1 cellular context compared by ENCODE assay signal in the genomic region with DNA sequence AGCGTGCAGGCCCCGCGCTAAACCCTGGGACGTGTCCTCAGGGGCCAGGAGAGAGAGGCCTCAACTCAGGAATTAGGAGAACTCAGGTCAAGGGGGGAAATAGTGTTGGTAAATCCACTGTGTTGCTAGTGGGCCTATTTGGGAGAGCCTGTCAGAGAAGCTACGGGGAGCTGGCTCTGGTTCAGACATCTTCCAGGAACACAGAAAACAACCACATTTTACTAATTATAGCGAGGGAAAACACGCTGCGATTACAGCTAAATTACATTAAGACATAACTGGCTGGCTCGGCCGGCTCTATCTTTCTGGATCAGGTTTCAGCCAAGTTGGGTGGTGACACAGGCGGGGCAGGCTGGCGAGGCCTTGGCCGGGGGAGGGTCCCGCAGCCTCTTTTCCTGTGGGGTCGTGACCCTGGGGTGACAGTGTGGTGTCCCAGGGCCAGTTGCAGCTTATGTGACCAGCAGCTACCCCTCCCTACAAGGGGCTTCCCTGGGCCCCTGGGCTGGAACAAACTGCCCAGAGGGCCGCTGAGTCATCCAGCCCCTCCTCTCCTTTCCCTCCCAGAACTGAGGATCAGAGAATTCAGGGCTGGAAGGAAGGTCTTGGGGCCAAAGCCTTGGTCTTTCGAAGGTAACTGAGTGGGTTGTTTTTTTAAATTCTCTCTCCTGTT.
TF ChIP-seq lines count a peak whose summit lies in the region.

No MANE protein-coding gene starts in this region.

TF ChIP-seq in K562, 482 proteins besides CTCF, POLR2A, EP300 and RAD21 (continued from another document and continues in another):
- TF ChIP-seq, protein P1, sequence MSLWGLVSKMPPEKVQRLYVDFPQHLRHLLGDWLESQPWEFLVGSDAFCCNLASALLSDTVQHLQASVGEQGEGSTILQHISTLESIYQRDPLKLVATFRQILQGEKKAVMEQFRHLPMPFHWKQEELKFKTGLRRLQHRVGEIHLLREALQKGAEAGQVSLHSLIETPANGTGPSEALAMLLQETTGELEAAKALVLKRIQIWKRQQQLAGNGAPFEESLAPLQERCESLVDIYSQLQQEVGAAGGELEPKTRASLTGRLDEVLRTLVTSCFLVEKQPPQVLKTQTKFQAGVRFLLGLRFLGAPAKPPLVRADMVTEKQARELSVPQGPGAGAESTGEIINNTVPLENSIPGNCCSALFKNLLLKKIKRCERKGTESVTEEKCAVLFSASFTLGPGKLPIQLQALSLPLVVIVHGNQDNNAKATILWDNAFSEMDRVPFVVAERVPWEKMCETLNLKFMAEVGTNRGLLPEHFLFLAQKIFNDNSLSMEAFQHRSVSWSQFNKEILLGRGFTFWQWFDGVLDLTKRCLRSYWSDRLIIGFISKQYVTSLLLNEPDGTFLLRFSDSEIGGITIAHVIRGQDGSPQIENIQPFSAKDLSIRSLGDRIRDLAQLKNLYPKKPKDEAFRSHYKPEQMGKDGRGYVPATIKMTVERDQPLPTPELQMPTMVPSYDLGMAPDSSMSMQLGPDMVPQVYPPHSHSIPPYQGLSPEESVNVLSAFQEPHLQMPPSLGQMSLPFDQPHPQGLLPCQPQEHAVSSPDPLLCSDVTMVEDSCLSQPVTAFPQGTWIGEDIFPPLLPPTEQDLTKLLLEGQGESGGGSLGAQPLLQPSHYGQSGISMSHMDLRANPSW (CRISPR knock-in tag; IDR thresholded peaks at IDR 0.05), result no peak
- TF ChIP-seq SLC30A9 (CRISPR knock-in tag; IDR thresholded peaks at IDR 0.05), result no peak
- TF ChIP-seq CXXC5 (CRISPR knock-in tag; IDR thresholded peaks at IDR 0.05), result peak; percentile 71; the same call in 1 of the 2 replicates
- TF ChIP-seq LCOR (CRISPR knock-in tag; IDR thresholded peaks at IDR 0.05), result peak; percentile 34; the same call in 1 of the 2 replicates
- TF ChIP-seq PHTF2 (CRISPR knock-in tag; IDR thresholded peaks at IDR 0.05), result no peak
- TF ChIP-seq KLF10 (CRISPR knock-in tag; IDR thresholded peaks at IDR 0.05), result no peak
- no peak for TF ChIP-seq STAT5A (IDR thresholded peaks at IDR 0.05; ENCODE audit: borderline replicate concordance, low read length)
- no peak for TF ChIP-seq POLR3A (IDR thresholded peaks at IDR 0.05; ENCODE audit: borderline replicate concordance, extremely low read depth, insufficient read depth, insufficient read length)
- no peak for TF ChIP-seq MTA2 (IDR thresholded peaks at IDR 0.05; ENCODE audit: low read depth)
- no peak for TF ChIP-seq OTX1 (CRISPR knock-in tag; IDR thresholded peaks at IDR 0.05)
- TF ChIP-seq, protein P2, sequence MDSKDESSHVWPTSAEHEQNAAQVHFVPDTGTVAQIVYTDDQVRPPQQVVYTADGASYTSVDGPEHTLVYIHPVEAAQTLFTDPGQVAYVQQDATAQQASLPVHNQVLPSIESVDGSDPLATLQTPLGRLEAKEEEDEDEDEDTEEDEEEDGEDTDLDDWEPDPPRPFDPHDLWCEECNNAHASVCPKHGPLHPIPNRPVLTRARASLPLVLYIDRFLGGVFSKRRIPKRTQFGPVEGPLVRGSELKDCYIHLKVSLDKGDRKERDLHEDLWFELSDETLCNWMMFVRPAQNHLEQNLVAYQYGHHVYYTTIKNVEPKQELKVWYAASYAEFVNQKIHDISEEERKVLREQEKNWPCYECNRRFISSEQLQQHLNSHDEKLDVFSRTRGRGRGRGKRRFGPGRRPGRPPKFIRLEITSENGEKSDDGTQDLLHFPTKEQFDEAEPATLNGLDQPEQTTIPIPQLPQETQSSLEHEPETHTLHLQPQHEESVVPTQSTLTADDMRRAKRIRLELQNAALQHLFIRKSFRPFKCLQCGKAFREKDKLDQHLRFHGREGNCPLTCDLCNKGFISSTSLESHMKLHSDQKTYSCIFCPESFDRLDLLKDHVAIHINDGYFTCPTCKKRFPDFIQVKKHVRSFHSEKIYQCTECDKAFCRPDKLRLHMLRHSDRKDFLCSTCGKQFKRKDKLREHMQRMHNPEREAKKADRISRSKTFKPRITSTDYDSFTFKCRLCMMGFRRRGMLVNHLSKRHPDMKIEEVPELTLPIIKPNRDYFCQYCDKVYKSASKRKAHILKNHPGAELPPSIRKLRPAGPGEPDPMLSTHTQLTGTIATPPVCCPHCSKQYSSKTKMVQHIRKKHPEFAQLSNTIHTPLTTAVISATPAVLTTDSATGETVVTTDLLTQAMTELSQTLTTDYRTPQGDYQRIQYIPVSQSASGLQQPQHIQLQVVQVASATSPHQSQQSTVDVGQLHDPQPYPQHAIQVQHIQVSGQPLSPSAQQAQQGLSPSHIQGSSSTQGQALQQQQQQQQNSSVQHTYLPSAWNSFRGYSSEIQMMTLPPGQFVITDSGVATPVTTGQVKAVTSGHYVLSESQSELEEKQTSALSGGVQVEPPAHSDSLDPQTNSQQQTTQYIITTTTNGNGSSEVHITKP (IDR thresholded peaks at IDR 0.05; ENCODE audit: partially characterized antibody), result peak; percentile 66
- TF ChIP-seq, protein P3, sequence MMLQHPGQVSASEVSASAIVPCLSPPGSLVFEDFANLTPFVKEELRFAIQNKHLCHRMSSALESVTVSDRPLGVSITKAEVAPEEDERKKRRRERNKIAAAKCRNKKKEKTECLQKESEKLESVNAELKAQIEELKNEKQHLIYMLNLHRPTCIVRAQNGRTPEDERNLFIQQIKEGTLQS (IDR thresholded peaks at IDR 0.05), result peak; percentile 95
- TF ChIP-seq, protein P3 (CRISPR knock-in tag; conservative IDR thresholded peaks at IDR 0.05), result peak; percentile 80; the same call in 1 of the 2 replicates
- TF ChIP-seq MAZ (CRISPR knock-in tag; conservative IDR thresholded peaks at IDR 0.05 in 1 of 2, IDR thresholded peaks at IDR 0.05 in 1 of 2), result peak; percentile 76 to 87
- peak; percentile 79; the same call in 1 of the 2 replicates for TF ChIP-seq ZNF589 (CRISPR knock-in tag; IDR thresholded peaks at IDR 0.05; ENCODE audit: low read depth)
- no peak for TF ChIP-seq TCFL5 (CRISPR knock-in tag; conservative IDR thresholded peaks at IDR 0.05)
- TF ChIP-seq, protein P4, sequence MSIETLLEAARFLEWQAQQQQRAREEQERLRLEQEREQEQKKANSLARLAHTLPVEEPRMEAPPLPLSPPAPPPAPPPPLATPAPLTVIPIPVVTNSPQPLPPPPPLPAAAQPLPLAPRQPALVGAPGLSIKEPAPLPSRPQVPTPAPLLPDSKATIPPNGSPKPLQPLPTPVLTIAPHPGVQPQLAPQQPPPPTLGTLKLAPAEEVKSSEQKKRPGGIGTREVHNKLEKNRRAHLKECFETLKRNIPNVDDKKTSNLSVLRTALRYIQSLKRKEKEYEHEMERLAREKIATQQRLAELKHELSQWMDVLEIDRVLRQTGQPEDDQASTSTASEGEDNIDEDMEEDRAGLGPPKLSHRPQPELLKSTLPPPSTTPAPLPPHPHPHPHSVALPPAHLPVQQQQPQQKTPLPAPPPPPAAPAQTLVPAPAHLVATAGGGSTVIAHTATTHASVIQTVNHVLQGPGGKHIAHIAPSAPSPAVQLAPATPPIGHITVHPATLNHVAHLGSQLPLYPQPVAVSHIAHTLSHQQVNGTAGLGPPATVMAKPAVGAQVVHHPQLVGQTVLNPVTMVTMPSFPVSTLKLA (conservative IDR thresholded peaks at IDR 0.05), result no peak; a peak in 1 of 4 replicates
- TF ChIP-seq NFIX (CRISPR knock-in tag; IDR thresholded peaks at IDR 0.05; ENCODE audit: low read depth), result no peak
- no peak for TF ChIP-seq GABPB2 (CRISPR knock-in tag; conservative IDR thresholded peaks at IDR 0.05)
- peak; percentile 86 for TF ChIP-seq NR2C1 (IDR thresholded peaks at IDR 0.05)
- peak; percentile 91 for TF ChIP-seq NR2C1 (tag; IDR thresholded peaks at IDR 0.05)
- peak; percentile 64 for TF ChIP-seq MAFF (IDR thresholded peaks at IDR 0.05; ENCODE audit: low read length)
- no peak for TF ChIP-seq SRSF9 (IDR thresholded peaks at IDR 0.05; ENCODE audit: borderline replicate concordance, low read depth, low read length)
- no peak for TF ChIP-seq ATF1 (CRISPR knock-in tag; IDR thresholded peaks at IDR 0.05)
- TF ChIP-seq ATF1 (tag; IDR thresholded peaks at IDR 0.05), result peak; percentile 63
- TF ChIP-seq SMARCC2 (IDR thresholded peaks at IDR 0.05; ENCODE audit: low read depth), result peak; percentile 60
- TF ChIP-seq, protein P5, sequence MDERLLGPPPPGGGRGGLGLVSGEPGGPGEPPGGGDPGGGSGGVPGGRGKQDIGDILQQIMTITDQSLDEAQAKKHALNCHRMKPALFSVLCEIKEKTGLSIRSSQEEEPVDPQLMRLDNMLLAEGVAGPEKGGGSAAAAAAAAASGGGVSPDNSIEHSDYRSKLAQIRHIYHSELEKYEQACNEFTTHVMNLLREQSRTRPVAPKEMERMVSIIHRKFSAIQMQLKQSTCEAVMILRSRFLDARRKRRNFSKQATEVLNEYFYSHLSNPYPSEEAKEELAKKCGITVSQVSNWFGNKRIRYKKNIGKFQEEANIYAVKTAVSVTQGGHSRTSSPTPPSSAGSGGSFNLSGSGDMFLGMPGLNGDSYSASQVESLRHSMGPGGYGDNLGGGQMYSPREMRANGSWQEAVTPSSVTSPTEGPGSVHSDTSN (CRISPR knock-in tag; IDR thresholded peaks at IDR 0.05; ENCODE audit: low read depth), result no peak
- TF ChIP-seq, protein P5 (tag; conservative IDR thresholded peaks at IDR 0.05; ENCODE audit: low read depth), result no peak
- peak; percentile 65; the same call in 1 of the 2 replicates for TF ChIP-seq DMBX1 (CRISPR knock-in tag; IDR thresholded peaks at IDR 0.05; ENCODE audit: borderline replicate concordance)
- peak; percentile 93 for TF ChIP-seq ZNF316 (IDR thresholded peaks at IDR 0.05)
- TF ChIP-seq, protein P6, sequence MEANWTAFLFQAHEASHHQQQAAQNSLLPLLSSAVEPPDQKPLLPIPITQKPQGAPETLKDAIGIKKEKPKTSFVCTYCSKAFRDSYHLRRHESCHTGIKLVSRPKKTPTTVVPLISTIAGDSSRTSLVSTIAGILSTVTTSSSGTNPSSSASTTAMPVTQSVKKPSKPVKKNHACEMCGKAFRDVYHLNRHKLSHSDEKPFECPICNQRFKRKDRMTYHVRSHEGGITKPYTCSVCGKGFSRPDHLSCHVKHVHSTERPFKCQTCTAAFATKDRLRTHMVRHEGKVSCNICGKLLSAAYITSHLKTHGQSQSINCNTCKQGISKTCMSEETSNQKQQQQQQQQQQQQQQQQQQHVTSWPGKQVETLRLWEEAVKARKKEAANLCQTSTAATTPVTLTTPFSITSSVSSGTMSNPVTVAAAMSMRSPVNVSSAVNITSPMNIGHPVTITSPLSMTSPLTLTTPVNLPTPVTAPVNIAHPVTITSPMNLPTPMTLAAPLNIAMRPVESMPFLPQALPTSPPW (CRISPR knock-in tag; IDR thresholded peaks at IDR 0.05), result peak; percentile 96
- TF ChIP-seq TEAD2 (tag; IDR thresholded peaks at IDR 0.05), result no peak
- TF ChIP-seq YY1 (IDR thresholded peaks at IDR 0.05; ENCODE audit: borderline replicate concordance in 1 of 3, control insufficient read depth in 1 of 3, extremely low read depth in 1 of 3, insufficient read depth in 3 of 3, insufficient read length in 1 of 3, insufficient replicate concordance in 2 of 3, low read depth in 1 of 3, low read length in 2 of 3), result no peak
- no peak for TF ChIP-seq HDAC3 (IDR thresholded peaks at IDR 0.05; ENCODE audit: borderline replicate concordance, partially characterized antibody)
- TF ChIP-seq TFAM (CRISPR knock-in tag; conservative IDR thresholded peaks at IDR 0.05), result no peak
- TF ChIP-seq CEBPG (CRISPR knock-in tag; IDR thresholded peaks at IDR 0.05), result peak; percentile 58; the same call in 1 of the 2 replicates
- no peak for TF ChIP-seq CEBPG (tag; conservative IDR thresholded peaks at IDR 0.05 in 1 of 2, IDR thresholded peaks at IDR 0.05 in 1 of 2)
- TF ChIP-seq HDAC2 (IDR thresholded peaks at IDR 0.05), result no peak
- no peak for TF ChIP-seq RBM15 (IDR thresholded peaks at IDR 0.05; ENCODE audit: insufficient read depth, low read length)
- TF ChIP-seq HCFC1 (IDR thresholded peaks at IDR 0.05; ENCODE audit: low read depth, low read length), result no peak
- TF ChIP-seq, protein P7, sequence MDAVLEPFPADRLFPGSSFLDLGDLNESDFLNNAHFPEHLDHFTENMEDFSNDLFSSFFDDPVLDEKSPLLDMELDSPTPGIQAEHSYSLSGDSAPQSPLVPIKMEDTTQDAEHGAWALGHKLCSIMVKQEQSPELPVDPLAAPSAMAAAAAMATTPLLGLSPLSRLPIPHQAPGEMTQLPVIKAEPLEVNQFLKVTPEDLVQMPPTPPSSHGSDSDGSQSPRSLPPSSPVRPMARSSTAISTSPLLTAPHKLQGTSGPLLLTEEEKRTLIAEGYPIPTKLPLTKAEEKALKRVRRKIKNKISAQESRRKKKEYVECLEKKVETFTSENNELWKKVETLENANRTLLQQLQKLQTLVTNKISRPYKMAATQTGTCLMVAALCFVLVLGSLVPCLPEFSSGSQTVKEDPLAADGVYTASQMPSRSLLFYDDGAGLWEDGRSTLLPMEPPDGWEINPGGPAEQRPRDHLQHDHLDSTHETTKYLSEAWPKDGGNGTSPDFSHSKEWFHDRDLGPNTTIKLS (IDR thresholded peaks at IDR 0.05; ENCODE audit: borderline replicate concordance, low read depth), result peak; percentile 52; the same call in 1 of the 2 replicates
- TF ChIP-seq ESRRB (CRISPR knock-in tag; IDR thresholded peaks at IDR 0.05; ENCODE audit: borderline replicate concordance), result no peak
- no peak for TF ChIP-seq ZKSCAN3 (CRISPR knock-in tag; IDR thresholded peaks at IDR 0.05)
- peak; percentile 74 for TF ChIP-seq KLF16 (IDR thresholded peaks at IDR 0.05)
- TF ChIP-seq, protein P8, sequence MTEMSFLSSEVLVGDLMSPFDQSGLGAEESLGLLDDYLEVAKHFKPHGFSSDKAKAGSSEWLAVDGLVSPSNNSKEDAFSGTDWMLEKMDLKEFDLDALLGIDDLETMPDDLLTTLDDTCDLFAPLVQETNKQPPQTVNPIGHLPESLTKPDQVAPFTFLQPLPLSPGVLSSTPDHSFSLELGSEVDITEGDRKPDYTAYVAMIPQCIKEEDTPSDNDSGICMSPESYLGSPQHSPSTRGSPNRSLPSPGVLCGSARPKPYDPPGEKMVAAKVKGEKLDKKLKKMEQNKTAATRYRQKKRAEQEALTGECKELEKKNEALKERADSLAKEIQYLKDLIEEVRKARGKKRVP (CRISPR knock-in tag; IDR thresholded peaks at IDR 0.05), result peak; percentile 40; the same call in 1 of the 2 replicates
- TF ChIP-seq GATAD2B (IDR thresholded peaks at IDR 0.05; ENCODE audit: borderline replicate concordance), result peak; percentile 81; the same call in 1 of the 2 replicates
- TF ChIP-seq ZNF668 (CRISPR knock-in tag; IDR thresholded peaks at IDR 0.05), result no peak
- TF ChIP-seq ZFPM2 (CRISPR knock-in tag; IDR thresholded peaks at IDR 0.05), result no peak
- 0 out of 2 replicates have a peak, but pooled peaks have one; percentile 16 for TF ChIP-seq MTA1 (IDR thresholded peaks at IDR 0.05; ENCODE audit: borderline replicate concordance)
- TF ChIP-seq NR2C2 (CRISPR knock-in tag; IDR thresholded peaks at IDR 0.05), result peak; percentile 79
- peak; percentile 91 for TF ChIP-seq NR2C2 (tag; IDR thresholded peaks at IDR 0.05)
